In the genomic region with DNA sequence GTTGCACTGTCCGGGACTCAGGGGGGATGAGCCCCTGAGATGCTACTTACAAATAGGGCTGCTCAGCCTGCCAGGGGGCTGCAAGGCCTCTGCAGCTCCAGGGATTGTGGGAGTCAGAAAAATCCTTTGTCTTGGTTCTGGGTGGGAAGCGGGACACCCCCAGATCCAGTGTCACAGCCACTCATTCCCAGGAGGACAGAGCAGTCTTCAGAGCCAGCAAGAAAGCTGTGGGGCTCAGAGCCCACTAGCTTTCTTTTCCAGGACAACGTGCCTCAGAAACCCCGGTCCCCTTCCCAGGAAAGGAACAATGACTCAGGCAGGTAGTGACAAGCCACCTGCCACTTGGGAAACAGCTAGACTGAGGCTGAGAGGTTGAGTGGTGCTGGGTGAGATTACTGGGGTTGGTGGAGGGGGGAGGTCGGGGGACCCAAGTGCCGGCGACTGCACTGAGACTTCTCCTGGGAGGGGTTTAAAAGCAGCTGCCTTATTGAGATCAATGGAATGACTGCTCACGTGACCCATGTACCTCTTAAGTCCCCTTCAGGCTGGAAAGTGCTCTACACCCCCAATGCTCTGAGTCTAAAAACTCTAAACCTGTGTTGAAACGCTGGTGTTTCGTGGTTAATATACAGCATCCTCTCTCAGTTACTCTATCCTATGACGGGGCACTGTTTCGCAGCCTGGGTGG, we compare ENCODE assay signal across 9 cellular contexts.
A peak's percentile ranks its signal among the peaks of the same experiment; 100 is the strongest.
DNase-seq lines count a peak whose midpoint lies in the region; ATAC-seq and TF ChIP-seq lines count a peak whose summit lies in the region.
"Had no signal": no experiment of that assay in that cellular context is flagged by ENCODE, and none has a peak within 500 bp of the region (broad histone marks: within the 10 kb centered on the region; RNA-seq: fewer than 3 reads in every experiment).

No MANE protein-coding gene starts in this region.

- no peaks in the 10 kb centered on the region for H3K79me1 ChIP-seq in H9 (ENCODE audit: insufficient read depth, low read depth, low read length, poor library complexity, severe bottlenecking)

- H2BK20ac ChIP-seq in H9 (ENCODE audit: low read depth, low read length, poor library complexity, severe bottlenecking): no peak overlapping the region

- no peak overlapping the region for H3T11ph ChIP-seq in H9 (ENCODE audit: low read length)

- H4K8ac ChIP-seq in H9 (replicated peaks; ENCODE audit: insufficient read length, low read depth, low read length): no peak overlapping the region

- intact Hi-C loops in lower leg skin (cut with DNase I; ENCODE audit: low total_unique reads): no loop called here

- peaks cover 40 to 59% of the 10 kb centered on the region in 2 experiments for H3K4me1 Mint-ChIP-seq in H9
- peaks cover 12% of the 10 kb centered on the region for H3K4me1 Mint-ChIP-seq in activated naive CD8-positive, alpha-beta T cell treated with anti-CD3 and anti-CD28 coated beads, Interleukin-2, amount 10 ng/mL, durations not matched to agents 7 days and 5 days
- peaks cover 24 to 27% of the 10 kb centered on the region in 2 donors for H3K4me1 Mint-ChIP-seq in natural killer cell treated with Interleukin-12 subunit alpha and Interleukin-12 subunit beta and Interleukin-15 and Interleukin-18, amount 100 ng/mL, for 72 hours (ENCODE audit: low read depth in 2 of 2)

- no peak overlapping the region for H3K4ac ChIP-seq in H9 (ENCODE audit: low read depth, low read length)

- no peak overlapping the region for H3K27ac ChIP-seq in H9 (ENCODE audit: insufficient read length, low read depth, low read length)

- H2BK120ac ChIP-seq in H9 (ENCODE audit: low read depth, low read length, poor library complexity, severe bottlenecking): no peak overlapping the region

- H3K9ac ChIP-seq in H9 (ENCODE audit: extremely low read depth, insufficient read length, low read length): no peak overlapping the region

- no peak overlapping the region for H4K91ac ChIP-seq in H9 (ENCODE audit: insufficient read length, low read depth, low read length)

- peaks cover 4% of the 10 kb centered on the region for H3K23me2 ChIP-seq in H9 (ENCODE audit: insufficient read length, low read depth, low read length, poor library complexity, severe bottlenecking)

- no peak overlapping the region for H3K4me2 ChIP-seq in H9 (ENCODE audit: insufficient read depth, insufficient read length, low read length)

- H3K4me3 ChIP-seq in lower leg skin (ENCODE audit: low read depth, poor library complexity, severe bottlenecking): no peak overlapping the region

- TF ChIP-seq CTCF in H9 (conservative IDR thresholded peaks at IDR 0.05) (peak; percentile 25; the same call in 1 of the 3 replicates), lower leg skin (IDR thresholded peaks at IDR 0.05) (no peak)

- peak; percentile 44 for DNase-seq in H9
- DNase-seq in NCI-H1436 treated with DMSO at 0.1 percent for 48 hours (lab: John Stamatoyannopoulos, UW): peak; percentile 66
- no peak for DNase-seq in activated naive CD8-positive, alpha-beta T cell treated with anti-CD3 and anti-CD28 coated beads, Interleukin-2, amount 10 ng/mL, durations not matched to agents 7 days and 5 days
- no peak for DNase-seq in natural killer cell treated with Interleukin-12 subunit alpha and Interleukin-12 subunit beta and Interleukin-15 and Interleukin-18, amount 100 ng/mL, for 72 hours (ENCODE audit: low spot score)
- no peak for DNase-seq in lower leg skin (ENCODE audit: low spot score in 2 of 2)

- no peaks in the 10 kb centered on the region for H4K20me1 ChIP-seq in H9 (ENCODE audit: control insufficient read depth, insufficient read depth, insufficient read length)

- H3K9me3 ChIP-seq in H9 (ENCODE audit: control insufficient read depth, low read depth, low read length): no peaks in the 10 kb centered on the region
- H3K9me3 ChIP-seq: breast epithelium, sigmoid colon had no signal

- no peak overlapping the region for H3K14ac ChIP-seq in H9 (ENCODE audit: insufficient read depth, low read length)

- no CpG with 5 or more reads among the region's 12 CpGs for WGBS in H9 (ENCODE audit: extremely low coverage, insufficient read length, low lambda C conversion rate)
- 84 to 87% methylated on average over 12 of the region's 12 CpGs for WGBS in lower leg skin, 2 donors

- no peak overlapping the region for H2BK15ac ChIP-seq in H9 (ENCODE audit: low read depth, low read length)

- H3K27me3 Mint-ChIP-seq in H9 (ENCODE audit: low read depth): peaks cover 10% of the 10 kb centered on the region
- no peaks in the 10 kb centered on the region for H3K27me3 Mint-ChIP-seq in activated naive CD8-positive, alpha-beta T cell treated with anti-CD3 and anti-CD28 coated beads, Interleukin-2, amount 10 ng/mL, durations not matched to agents 7 days and 5 days
- no peaks in the 10 kb centered on the region for H3K27me3 Mint-ChIP-seq in natural killer cell treated with Interleukin-12 subunit alpha and Interleukin-12 subunit beta and Interleukin-15 and Interleukin-18, amount 100 ng/mL, for 72 hours

- H2BK5ac ChIP-seq in H9 (ENCODE audit: insufficient read length, low read length): no peak overlapping the region

- no peak overlapping the region for H3K23ac ChIP-seq in H9 (ENCODE audit: insufficient read length, low read depth, low read length)

- ATAC-seq in activated naive CD8-positive, alpha-beta T cell treated with anti-CD3 and anti-CD28 coated beads, Interleukin-2, amount 10 ng/mL, durations not matched to agents 7 days and 5 days (ENCODE audit: low read depth): peak; percentile 15
- peak; percentile 61 to 73 for ATAC-seq in natural killer cell treated with Interleukin-12 subunit alpha and Interleukin-12 subunit beta and Interleukin-15 and Interleukin-18, amount 100 ng/mL, for 72 hours
- no peak for ATAC-seq in HG03095 (IDR thresholded peaks at IDR 0.05; ENCODE audit: unreplicated experiment)
- ATAC-seq in HG02571 (IDR thresholded peaks at IDR 0.05; ENCODE audit: unreplicated experiment): no peak

- peak overlapping the region in 2 of 3 experiments; percentile 15 to 89; a peak in 1 of 7 replicates for H3K27ac Mint-ChIP-seq in H9
- no peak overlapping the region for H3K27ac Mint-ChIP-seq in activated naive CD8-positive, alpha-beta T cell treated with anti-CD3 and anti-CD28 coated beads, Interleukin-2, amount 10 ng/mL, durations not matched to agents 7 days and 5 days
- H3K27ac Mint-ChIP-seq in natural killer cell treated with Interleukin-12 subunit alpha and Interleukin-12 subunit beta and Interleukin-15 and Interleukin-18, amount 100 ng/mL, for 72 hours: peak overlapping the region in 1 of 2 donors; percentile 61

- H3K18ac ChIP-seq in H9 (ENCODE audit: insufficient read length, low read depth, low read length): no peak overlapping the region

- H2BK12ac ChIP-seq in H9 (ENCODE audit: insufficient read length, low read depth, low read length): no peak overlapping the region

- H3K56ac ChIP-seq in H9 (ENCODE audit: insufficient read length, low read depth, low read length): no peak overlapping the region

- H3K36me3 Mint-ChIP-seq in H9 (ENCODE audit: insufficient read depth in 1 of 3, low read depth in 3 of 3): peaks cover 6 to 23% (median 11%) of the 10 kb centered on the region in 3 experiments; a peak in 6 of 7 replicates
- no peaks in the 10 kb centered on the region for H3K36me3 Mint-ChIP-seq in activated naive CD8-positive, alpha-beta T cell treated with anti-CD3 and anti-CD28 coated beads, Interleukin-2, amount 10 ng/mL, durations not matched to agents 7 days and 5 days
- no peaks in the 10 kb centered on the region for H3K36me3 Mint-ChIP-seq in natural killer cell treated with Interleukin-12 subunit alpha and Interleukin-12 subunit beta and Interleukin-15 and Interleukin-18, amount 100 ng/mL, for 72 hours

- peak overlapping the region in 1 of 2 experiments; percentile 8; a peak in 2 of 5 replicates for H3K4me3 Mint-ChIP-seq in H9
- no peak overlapping the region for H3K4me3 Mint-ChIP-seq in activated naive CD8-positive, alpha-beta T cell treated with anti-CD3 and anti-CD28 coated beads, Interleukin-2, amount 10 ng/mL, durations not matched to agents 7 days and 5 days
- peak overlapping the region; percentile 68 for H3K4me3 Mint-ChIP-seq in natural killer cell treated with Interleukin-12 subunit alpha and Interleukin-12 subunit beta and Interleukin-15 and Interleukin-18, amount 100 ng/mL, for 72 hours

- H4K5ac ChIP-seq in H9 (ENCODE audit: insufficient read length, low read depth, low read length): no peak overlapping the region

- peaks cover 4% of the 10 kb centered on the region; the same call in 1 of the 2 replicates for H3K4me1 ChIP-seq in H9 (ENCODE audit: insufficient read depth, low read length)

- H2AFZ ChIP-seq in H9 (ENCODE audit: low read length): no peak overlapping the region

- H2AK5ac ChIP-seq in H9 (ENCODE audit: insufficient read length, low read length): no peak overlapping the region

- no peaks in the 10 kb centered on the region for H3K79me2 ChIP-seq in H9 (ENCODE audit: insufficient read depth, low read length)

- POLR2A ChIA-PET in activated naive CD8-positive, alpha-beta T cell treated with anti-CD3 and anti-CD28 coated beads, Interleukin-2, amount 10 ng/mL, durations not matched to agents 7 days and 5 days (lab: Charles Lee): interaction anchor here (0.5 to 1.9 kb wide), 4 partner anchors 123 to 217 kb away, joined by 3 to 6 read pairs (median 4); a partner anchor contains a TSS

- no peak for TF ChIP-seq POLR2A in lower leg skin (IDR thresholded peaks at IDR 0.05)

- no peaks in the 10 kb centered on the region for H3K27me3 ChIP-seq in H9 (ENCODE audit: insufficient read depth, low read length)
- H3K27me3 ChIP-seq: breast epithelium, sigmoid colon had no signal

- H3K9me3 Mint-ChIP-seq in H9: no peaks in the 10 kb centered on the region
- no peaks in the 10 kb centered on the region for H3K9me3 Mint-ChIP-seq in activated naive CD8-positive, alpha-beta T cell treated with anti-CD3 and anti-CD28 coated beads, Interleukin-2, amount 10 ng/mL, durations not matched to agents 7 days and 5 days
- H3K9me3 Mint-ChIP-seq in natural killer cell treated with Interleukin-12 subunit alpha and Interleukin-12 subunit beta and Interleukin-15 and Interleukin-18, amount 100 ng/mL, for 72 hours: no peaks in the 10 kb centered on the region

Comparison
In these comparisons a context has a peak if more than half of its experiments do, and no peak if none do; other contexts are left out.
1. DNase-seq: peak in H9 (single experiment) and NCI-H1436 treated with DMSO at 0.1 percent for 48 hours (single experiment); none in activated naive CD8-positive, alpha-beta T cell treated with anti-CD3 and anti-CD28 coated beads, Interleukin-2, amount 10 ng/mL, durations not matched to agents 7 days and 5 days (single experiment), natural killer cell treated with Interleukin-12 subunit alpha and Interleukin-12 subunit beta and Interleukin-15 and Interleukin-18, amount 100 ng/mL, for 72 hours (single experiment) and lower leg skin (0 of 2).
2. ATAC-seq: peak in activated naive CD8-positive, alpha-beta T cell treated with anti-CD3 and anti-CD28 coated beads, Interleukin-2, amount 10 ng/mL, durations not matched to agents 7 days and 5 days (single experiment) and natural killer cell treated with Interleukin-12 subunit alpha and Interleukin-12 subunit beta and Interleukin-15 and Interleukin-18, amount 100 ng/mL, for 72 hours (2 of 2); none in HG03095 (single experiment) and HG02571 (single experiment).